Comparison of ENCODE assay signal across 20 cellular contexts in the genomic region with DNA sequence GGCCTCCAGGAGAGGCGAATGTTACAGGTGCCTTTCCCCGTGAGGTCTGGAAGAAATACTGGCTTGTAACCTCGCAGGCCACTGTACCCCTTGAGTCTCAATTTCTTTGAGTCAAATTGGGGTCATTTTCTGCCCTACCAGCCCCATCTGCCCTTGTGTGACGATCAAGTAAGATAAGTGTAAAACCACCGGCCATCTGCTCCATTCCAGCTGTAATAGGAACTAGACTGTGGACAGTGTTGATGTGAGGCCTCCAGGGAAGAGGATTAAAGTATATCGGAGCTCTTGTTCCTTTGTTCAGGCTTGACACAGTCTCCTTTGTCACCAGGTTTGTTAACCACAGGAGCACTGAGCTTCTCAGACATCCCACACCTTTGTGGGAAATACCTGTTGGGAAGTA.
A peak's percentile ranks its signal among the peaks of the same experiment; 100 is the strongest.
DNase-seq lines count a peak whose midpoint lies in the region; TF ChIP-seq lines count a peak whose summit lies in the region.
"Had no signal": no experiment of that assay in that cellular context is flagged by ENCODE, and none has a peak within 500 bp of the region (broad histone marks: within the 10 kb centered on the region; RNA-seq: fewer than 3 reads in every experiment).

No MANE protein-coding gene starts in this region.

- no peak overlapping the region for H3K56ac ChIP-seq in H9 (ENCODE audit: insufficient read length, low read depth, low read length)

- H2BK5ac ChIP-seq in H9 (ENCODE audit: insufficient read length, low read length): no peak overlapping the region
- no peak overlapping the region for H2BK5ac ChIP-seq in neuronal stem cell (ENCODE audit: low read length)

- H3K9me3 ChIP-seq in H9 (ENCODE audit: control insufficient read depth, low read depth, low read length): no peaks in the 10 kb centered on the region
- H3K9me3 ChIP-seq in endodermal cell (ENCODE audit: control insufficient read depth, low read length): no peaks in the 10 kb centered on the region
- no peaks in the 10 kb centered on the region for H3K9me3 ChIP-seq in neuronal stem cell (replicated peaks in 1 of 2; ENCODE audit: control insufficient read depth in 2 of 2, insufficient read depth in 1 of 2, low read depth in 1 of 2, low read length in 2 of 2)
- H3K9me3 ChIP-seq in thyroid gland: no peaks in the 10 kb centered on the region
- H3K9me3 ChIP-seq: lower lobe of right lung, spleen, thoracic aorta had no signal

- H3K4me1 ChIP-seq in H9 (ENCODE audit: insufficient read depth, low read length) (no peaks in the 10 kb centered on the region; the same call in 1 of the 2 replicates), endodermal cell (ENCODE audit: control insufficient read depth, insufficient read depth, low read length) (no peaks in the 10 kb centered on the region), neuronal stem cell (ENCODE audit: control insufficient read depth in 2 of 2, insufficient read depth in 1 of 2, low read depth in 1 of 2, low read length in 2 of 2) (peaks cover 0 to 12% of the 10 kb centered on the region in 2 donors), thyroid gland (no peaks in the 10 kb centered on the region)
- H3K4me1 ChIP-seq: lower lobe of right lung, spleen had no signal

- H4K20me1 ChIP-seq in H9 (ENCODE audit: control insufficient read depth, insufficient read depth, insufficient read length): no peaks in the 10 kb centered on the region

- H3K4me3 Mint-ChIP-seq in H9: no peak overlapping the region; a peak in 1 of 5 replicates
- H3K4me3 Mint-ChIP-seq in endodermal cell: peak overlapping the region; percentile 14
- H3K4me3 Mint-ChIP-seq: activated T-cell treated with anti-CD3 and anti-CD28 coated beads, Interleukin-2, amount 50 U/mL, for 72 hours; natural killer cell treated with Interleukin-12 subunit alpha and Interleukin-12 subunit beta and Interleukin-15 and Interleukin-18, amount 100 ng/mL, for 72 hours had no signal

- H3K18ac ChIP-seq in H9 (ENCODE audit: insufficient read length, low read depth, low read length) (peak overlapping the region; percentile 74), neuronal stem cell (ENCODE audit: low read length) (peak overlapping the region; percentile 28)

- H3K27me3 Mint-ChIP-seq in H9 (ENCODE audit: low read depth): peaks cover 3% of the 10 kb centered on the region
- H3K27me3 Mint-ChIP-seq in endodermal cell (ENCODE audit: insufficient read depth): peaks cover 3% of the 10 kb centered on the region
- H3K27me3 Mint-ChIP-seq: natural killer cell treated with Interleukin-12 subunit alpha and Interleukin-12 subunit beta and Interleukin-15 and Interleukin-18, amount 100 ng/mL, for 72 hours had no signal

- H2BK15ac ChIP-seq in H9 (ENCODE audit: low read depth, low read length) (no peak overlapping the region), neuronal stem cell (ENCODE audit: low read length) (no peak overlapping the region)

- WGBS in H9 (ENCODE audit: extremely low coverage, insufficient read length, low lambda C conversion rate): no CpG with 5 or more reads among the region's 6 CpGs
- 88 to 95% methylated on average over 4 to 6 of the region's 6 CpGs for WGBS in endodermal cell (ENCODE audit: insufficient coverage in 1 of 2, insufficient read length in 1 of 2), 2 experiments
- WGBS in neuronal stem cell (ENCODE audit: extremely low coverage in 2 of 2, insufficient read length in 2 of 2, insufficient replicate concordance in 1 of 2), 2 donors: no CpG with 5 or more reads among the region's 6 CpGs
- 86 to 94% methylated on average over 6 of the region's 6 CpGs for WGBS in thyroid gland, 2 donors

- no peak overlapping the region for H4K91ac ChIP-seq in H9 (ENCODE audit: insufficient read length, low read depth, low read length)
- H4K91ac ChIP-seq in neuronal stem cell (ENCODE audit: low read depth, low read length, poor library complexity): no peak overlapping the region

- intact Hi-C loops in thyroid gland (cut with DNase I): no loop called here

- H2BK120ac ChIP-seq in H9 (ENCODE audit: low read depth, low read length, poor library complexity, severe bottlenecking) (no peak overlapping the region), neuronal stem cell (ENCODE audit: low read depth, low read length) (no peak overlapping the region)

- H3K9me3 Mint-ChIP-seq in H9 (no peaks in the 10 kb centered on the region), endodermal cell (no peaks in the 10 kb centered on the region)
- H3K9me3 Mint-ChIP-seq: activated naive CD4-positive, alpha-beta T cell treated with anti-CD3 and anti-CD28 coated beads, Interleukin-2, amount 50 U/mL, for 72 hours; activated T-cell treated with anti-CD3 and anti-CD28 coated beads, Interleukin-2, amount 50 U/mL, for 72 hours; natural killer cell treated with Interleukin-12 subunit alpha and Interleukin-12 subunit beta and Interleukin-15 and Interleukin-18, amount 100 ng/mL, for 72 hours had no signal

- H2AK5ac ChIP-seq in H9 (ENCODE audit: insufficient read length, low read length): no peak overlapping the region
- H2AK5ac ChIP-seq in neuronal stem cell (ENCODE audit: low read depth, low read length): no peak overlapping the region

- H3K9ac ChIP-seq in H9 (ENCODE audit: extremely low read depth, insufficient read length, low read length) (no peak overlapping the region), endodermal cell (ENCODE audit: extremely low read depth, low read length, poor library complexity, severe bottlenecking) (no peak overlapping the region), neuronal stem cell (ENCODE audit: low read depth, low read length, poor library complexity) (no peak overlapping the region)

- DNase-seq in H9 (no peak), NCI-H524 (lab: John Stamatoyannopoulos, UW) (peak; percentile 84 to 96), endodermal cell (no peak), neuronal stem cell (ENCODE audit: low spot score) (no peak), thyroid gland (no peak), NCI-H446 treated with DMSO at 0.1 percent for 48 hours (lab: John Stamatoyannopoulos, UW) (no peak), NCI-H69 (lab: John Stamatoyannopoulos, UW) (no peak)
- no peak for DNase-seq in central memory CD4-positive, alpha-beta T cell
- DNase-seq: activated CD4-positive, CD25-positive, alpha-beta regulatory T cell; activated T-cell treated with anti-CD3 and anti-CD28 coated beads, Interleukin-2, amount 50 U/mL, for 72 hours; AML-193; lower lobe of right lung; NCI-H1417 treated with DMSO at 0.1 percent for 48 hours; Right ventricle myocardium superior; spleen; T-helper 2 cell had no signal

- peaks cover 18 to 27% (median 21%) of the 10 kb centered on the region in 3 experiments for H3K36me3 Mint-ChIP-seq in H9 (ENCODE audit: insufficient read depth in 1 of 3, low read depth in 3 of 3)
- H3K36me3 Mint-ChIP-seq in endodermal cell (ENCODE audit: low read depth): peaks cover 26% of the 10 kb centered on the region
- H3K36me3 Mint-ChIP-seq: activated naive CD4-positive, alpha-beta T cell treated with anti-CD3 and anti-CD28 coated beads, Interleukin-2, amount 50 U/mL, for 72 hours had no signal

- H3K79me1 ChIP-seq in H9 (ENCODE audit: insufficient read depth, low read depth, low read length, poor library complexity, severe bottlenecking) (no peaks in the 10 kb centered on the region), neuronal stem cell (ENCODE audit: low read depth, low read length) (no peaks in the 10 kb centered on the region)

- no peak overlapping the region for H3T11ph ChIP-seq in H9 (ENCODE audit: low read length)

- H2AFZ ChIP-seq in H9 (ENCODE audit: low read length) (no peak overlapping the region), neuronal stem cell (ENCODE audit: low read length) (no peak overlapping the region)

- no peak overlapping the region for H4K5ac ChIP-seq in H9 (ENCODE audit: insufficient read length, low read depth, low read length)

- no peaks in the 10 kb centered on the region for H3K27me3 ChIP-seq in H9 (ENCODE audit: insufficient read depth, low read length)
- no peaks in the 10 kb centered on the region for H3K27me3 ChIP-seq in endodermal cell (ENCODE audit: control insufficient read depth, insufficient read depth, low read length, poor library complexity, severe bottlenecking)
- no peaks in the 10 kb centered on the region for H3K27me3 ChIP-seq in neuronal stem cell (ENCODE audit: control insufficient read depth in 3 of 3, insufficient read depth in 3 of 3, low read depth in 1 of 3, low read length in 3 of 3)
- no peaks in the 10 kb centered on the region for H3K27me3 ChIP-seq in thyroid gland
- H3K27me3 ChIP-seq: spleen had no signal

- H4K8ac ChIP-seq in H9 (replicated peaks; ENCODE audit: insufficient read length, low read depth, low read length) (no peak overlapping the region), neuronal stem cell (ENCODE audit: low read depth, low read length) (no peak overlapping the region)

- no peak overlapping the region for H3K4me3 ChIP-seq in endodermal cell (ENCODE audit: low read length)
- H3K4me3 ChIP-seq in neuronal stem cell (ENCODE audit: low read length in 2 of 2): no peak overlapping the region
- H3K4me3 ChIP-seq in thyroid gland (replicated peaks in 1 of 3): no peak overlapping the region
- H3K4me3 ChIP-seq: coronary artery, lower lobe of right lung, spleen, thoracic aorta had no signal

- H3K36me3 ChIP-seq in endodermal cell (ENCODE audit: control insufficient read depth, insufficient read depth, low read length) (peaks cover 27% of the 10 kb centered on the region), neuronal stem cell (replicated peaks in 1 of 2; ENCODE audit: control insufficient read depth in 2 of 2, insufficient read depth in 2 of 2, low read length in 2 of 2) (peaks cover 4 to 24% of the 10 kb centered on the region in 2 donors), thyroid gland (peaks cover 0 to 3% of the 10 kb centered on the region in 2 donors)

- H3K14ac ChIP-seq in H9 (ENCODE audit: insufficient read depth, low read length) (no peak overlapping the region), neuronal stem cell (ENCODE audit: low read length) (no peak overlapping the region)

- TF ChIP-seq POLR2A in thyroid gland (IDR thresholded peaks at IDR 0.05): no peak

- peaks cover 4% of the 10 kb centered on the region for H3K23me2 ChIP-seq in H9 (ENCODE audit: insufficient read length, low read depth, low read length, poor library complexity, severe bottlenecking)

- H2BK12ac ChIP-seq in H9 (ENCODE audit: insufficient read length, low read depth, low read length): no peak overlapping the region
- H2BK12ac ChIP-seq in neuronal stem cell (ENCODE audit: low read length): no peak overlapping the region

- H3K4me2 ChIP-seq in H9 (ENCODE audit: insufficient read depth, insufficient read length, low read length) (peak overlapping the region; percentile 46), neuronal stem cell (ENCODE audit: insufficient read depth, low read length, poor library complexity, severe bottlenecking) (no peak overlapping the region)

- H3K4ac ChIP-seq in H9 (ENCODE audit: low read depth, low read length): no peak overlapping the region
- H3K4ac ChIP-seq in neuronal stem cell (ENCODE audit: low read length): no peak overlapping the region

- H3K79me2 ChIP-seq in H9 (ENCODE audit: insufficient read depth, low read length): no peaks in the 10 kb centered on the region

- no peak for TF ChIP-seq CTCF in H9 (conservative IDR thresholded peaks at IDR 0.05)
- no peak for TF ChIP-seq CTCF in endodermal cell (conservative IDR thresholded peaks at IDR 0.05)
- no peak for TF ChIP-seq CTCF in thyroid gland (IDR thresholded peaks at IDR 0.05)

- H3K23ac ChIP-seq in H9 (ENCODE audit: insufficient read length, low read depth, low read length): no peak overlapping the region
- H3K23ac ChIP-seq in neuronal stem cell (ENCODE audit: low read depth, low read length, poor library complexity): no peak overlapping the region

- H3K4me1 Mint-ChIP-seq in H9 (peaks cover 31 to 33% of the 10 kb centered on the region in 2 experiments), endodermal cell (peaks cover 16% of the 10 kb centered on the region)

- H3K27ac Mint-ChIP-seq in H9: peak overlapping the region in 2 of 3 experiments; percentile 88 to 97; a peak in 5 of 7 replicates
- H3K27ac Mint-ChIP-seq in endodermal cell: peak overlapping the region; percentile 89
- H3K27ac Mint-ChIP-seq: activated T-cell treated with anti-CD3 and anti-CD28 coated beads, Interleukin-2, amount 50 U/mL, for 72 hours; natural killer cell treated with Interleukin-12 subunit alpha and Interleukin-12 subunit beta and Interleukin-15 and Interleukin-18, amount 100 ng/mL, for 72 hours had no signal

- H2BK20ac ChIP-seq in H9 (ENCODE audit: low read depth, low read length, poor library complexity, severe bottlenecking): no peak overlapping the region

- H3K27ac ChIP-seq in H9 (ENCODE audit: insufficient read length, low read depth, low read length) (no peak overlapping the region), endodermal cell (ENCODE audit: low read depth, low read length) (peak overlapping the region; percentile 33), neuronal stem cell (replicated peaks; ENCODE audit: low read length) (peak overlapping the region; percentile 42), thyroid gland (no peak overlapping the region)
- H3K27ac ChIP-seq: coronary artery, lower lobe of right lung, spleen, thoracic aorta had no signal

Comparison
In these comparisons a context has a peak if more than half of its experiments do, and no peak if none do; other contexts are left out.
1. DNase-seq: peak in NCI-H524 (2 of 2); none in H9 (single experiment), endodermal cell (single experiment), neuronal stem cell (single experiment), thyroid gland (0 of 2), NCI-H446 treated with DMSO at 0.1 percent for 48 hours (single experiment), NCI-H69 (single experiment) and central memory CD4-positive, alpha-beta T cell (single experiment).
2. H3K27ac ChIP-seq: peak in endodermal cell (single experiment) and neuronal stem cell (single experiment); none in H9 (single experiment) and thyroid gland (0 of 3).